ENCODE assay signal across 18 cellular contexts in the genomic region with DNA sequence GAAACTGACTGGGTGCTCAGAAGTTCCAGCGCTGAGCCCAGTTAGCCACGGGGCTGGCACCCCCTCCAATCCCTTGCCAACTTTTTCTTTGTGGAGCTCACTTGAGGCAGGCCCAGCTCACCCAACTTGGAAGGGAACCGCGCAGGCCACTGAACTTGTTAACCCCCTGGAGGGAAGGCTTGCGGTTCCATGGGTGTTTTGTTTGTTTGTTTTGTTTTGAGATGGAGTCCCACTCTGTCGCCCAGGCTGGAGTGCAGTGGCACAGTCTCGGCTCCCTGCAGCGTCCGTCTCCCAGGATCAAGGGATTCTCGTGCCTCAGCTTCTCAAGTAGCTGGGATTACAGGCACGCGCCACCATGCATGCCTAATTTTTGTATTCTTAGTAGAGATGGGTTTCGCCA. TPM values are rescaled to one million over a fixed set of nuclear protein-coding genes. Genes with fewer than 3 reads are reported as not detected.
DNase-seq lines count a peak whose midpoint lies in the region; ATAC-seq and TF ChIP-seq lines count a peak whose summit lies in the region.
"Had no signal": no experiment of that assay in that cellular context is flagged by ENCODE, and none has a peak within 500 bp of the region (broad histone marks: within the 10 kb centered on the region; RNA-seq: fewer than 3 reads in every experiment).

No MANE protein-coding gene starts in this region.

- H4K20me1 ChIP-seq in H9 (ENCODE audit: control insufficient read depth, insufficient read depth, insufficient read length): no peaks in the 10 kb centered on the region

- peaks cover 0 to 3% of the 10 kb centered on the region in 2 experiments; a peak in 2 of 5 replicates for H3K9me3 Mint-ChIP-seq in H9
- H3K9me3 Mint-ChIP-seq in brain: peaks cover 0 to 3% (median 0%) of the 10 kb centered on the region in 5 experiments
- no peaks in the 10 kb centered on the region for H3K9me3 Mint-ChIP-seq in activated CD8-positive, alpha-beta T cell treated with anti-CD3 and anti-CD28 coated beads, Interleukin-2, amount 10 ng/mL, durations not matched to agents 7 days and 5 days (ENCODE audit: insufficient read depth)

- no peak for TF ChIP-seq CTCF in H9 (conservative IDR thresholded peaks at IDR 0.05)
- no peak for TF ChIP-seq CTCF in brain (conservative IDR thresholded peaks at IDR 0.05)
- no peak for TF ChIP-seq CTCF in lung (IDR thresholded peaks at IDR 0.05; ENCODE audit: control extremely low read depth, extremely low read depth)
- no peak for TF ChIP-seq CTCF in testis (IDR thresholded peaks at IDR 0.05)

- no CpG with 5 or more reads among the region's 13 CpGs for WGBS in H9 (ENCODE audit: extremely low coverage, insufficient read length, low lambda C conversion rate)
- WGBS in lung, 2 donors: 75 to 80% methylated on average over 13 of the region's 13 CpGs
- 47 to 62% methylated on average over 12 to 13 of the region's 13 CpGs for WGBS in testis, 2 donors

- H3K36me3 ChIP-seq in lung (ENCODE audit: control insufficient read depth in 2 of 2, insufficient read depth in 2 of 2, low read length in 2 of 2) (no peaks in the 10 kb centered on the region), testis (ENCODE audit: low read depth, missing control alignments) (no peaks in the 10 kb centered on the region)
- H3K36me3 ChIP-seq: BLaER1 had no signal

- POLR2A ChIA-PET in activated CD8-positive, alpha-beta T cell treated with anti-CD3 and anti-CD28 coated beads, Interleukin-2, amount 10 ng/mL, durations not matched to agents 7 days and 5 days (lab: Charles Lee): interaction anchor here (0.8 kb wide), 1 partner anchor 10 kb away, joined by 3 read pairs; no protein-coding TSS in a partner anchor

- no peaks in the 10 kb centered on the region for H3K9me3 ChIP-seq in H9 (ENCODE audit: control insufficient read depth, low read depth, low read length)
- H3K9me3 ChIP-seq in lung (ENCODE audit: control insufficient read depth in 2 of 2, insufficient read depth in 1 of 2, low read length in 1 of 2): peaks cover 0 to 2% of the 10 kb centered on the region in 2 donors
- no peaks in the 10 kb centered on the region for H3K9me3 ChIP-seq in testis
- H3K9me3 ChIP-seq: BLaER1 had no signal

- H3K36me3 Mint-ChIP-seq in H9 (ENCODE audit: insufficient read depth in 1 of 3, low read depth in 3 of 3) (peaks cover 0 to 6% (median 0%) of the 10 kb centered on the region in 3 experiments; a peak in 2 of 7 replicates), brain (no peaks in the 10 kb centered on the region)
- no peaks in the 10 kb centered on the region for H3K36me3 Mint-ChIP-seq in activated CD8-positive, alpha-beta T cell treated with anti-CD3 and anti-CD28 coated beads, Interleukin-2, amount 10 ng/mL, durations not matched to agents 7 days and 5 days (ENCODE audit: low read depth)
- H3K36me3 Mint-ChIP-seq: CD4-positive, alpha-beta memory T cell had no signal

- intact Hi-C loops in testis (cut with DNase I; ENCODE audit: low total_unique reads): no loop called here

- H2BK20ac ChIP-seq in H9 (ENCODE audit: low read depth, low read length, poor library complexity, severe bottlenecking): no peak overlapping the region

- H3K4me1 ChIP-seq in H9 (ENCODE audit: insufficient read depth, low read length): no peaks in the 10 kb centered on the region
- H3K4me1 ChIP-seq in lung (ENCODE audit: control insufficient read depth in 2 of 2, insufficient read depth in 2 of 2, low read length in 2 of 2): peaks cover 0 to 6% of the 10 kb centered on the region in 2 donors
- H3K4me1 ChIP-seq in testis: peaks cover 8% of the 10 kb centered on the region

- H2BK5ac ChIP-seq in H9 (ENCODE audit: insufficient read length, low read length): no peak overlapping the region

- no peak overlapping the region for H3K18ac ChIP-seq in H9 (ENCODE audit: insufficient read length, low read depth, low read length)

- H3K27ac Mint-ChIP-seq in H9 (no peak overlapping the region), brain (no peak overlapping the region)
- no peak overlapping the region for H3K27ac Mint-ChIP-seq in activated CD8-positive, alpha-beta T cell treated with anti-CD3 and anti-CD28 coated beads, Interleukin-2, amount 10 ng/mL, durations not matched to agents 7 days and 5 days
- H3K27ac Mint-ChIP-seq: CD4-positive, alpha-beta memory T cell had no signal

- no peak for TF ChIP-seq POLR2A in testis (IDR thresholded peaks at IDR 0.05)

- H3K79me1 ChIP-seq in H9 (ENCODE audit: insufficient read depth, low read depth, low read length, poor library complexity, severe bottlenecking): no peaks in the 10 kb centered on the region

- no peak overlapping the region for H4K91ac ChIP-seq in H9 (ENCODE audit: insufficient read length, low read depth, low read length)

- H3K4ac ChIP-seq in H9 (ENCODE audit: low read depth, low read length): no peak overlapping the region

- no peak overlapping the region for H3K4me3 Mint-ChIP-seq in H9
- peak overlapping the region in 4 of 5 experiments; percentile 89 to 94 (median 93) for H3K4me3 Mint-ChIP-seq in brain
- H3K4me3 Mint-ChIP-seq in activated CD8-positive, alpha-beta T cell treated with anti-CD3 and anti-CD28 coated beads, Interleukin-2, amount 10 ng/mL, durations not matched to agents 7 days and 5 days: no peak overlapping the region

- H3K9ac ChIP-seq in H9 (ENCODE audit: extremely low read depth, insufficient read length, low read length): no peak overlapping the region
- H3K9ac ChIP-seq: BLaER1, GM23248 had no signal

- H3K4me3 ChIP-seq in lung (peak overlapping the region; percentile 6), testis (peak overlapping the region; percentile 66 to 83)
- H3K4me3 ChIP-seq: BLaER1, GM23248 had no signal

- peaks cover 23% of the 10 kb centered on the region; the same call in 1 of the 2 replicates for H3K27me3 ChIP-seq in H9 (ENCODE audit: insufficient read depth, low read length)
- H3K27me3 ChIP-seq in lung (ENCODE audit: control insufficient read depth, insufficient read depth): no peaks in the 10 kb centered on the region
- no peaks in the 10 kb centered on the region for H3K27me3 ChIP-seq in testis

- H2BK15ac ChIP-seq in H9 (ENCODE audit: low read depth, low read length): no peak overlapping the region

- DNase-seq in H9 (no peak), lung (ENCODE audit: low spot score) (no peak), testis (no peak), NCI-H128 (lab: John Stamatoyannopoulos, UW; ENCODE audit: unreplicated experiment) (no peak), globus pallidus (ENCODE audit: low spot score) (no peak)
- DNase-seq in activated CD8-positive, alpha-beta T cell treated with anti-CD3 and anti-CD28 coated beads, Interleukin-2, amount 10 ng/mL, durations not matched to agents 7 days and 5 days: no peak
- DNase-seq: CD4-positive, alpha-beta memory T cell; GF-D8; GM23248; KG1; MV-4-11; NCI-H187; NCI-H2107; NCI-H510A treated with DMSO at 0.1 percent for 48 hours; NCI-H774; RPMI8226 had no signal

- no peak overlapping the region for H2BK120ac ChIP-seq in H9 (ENCODE audit: low read depth, low read length, poor library complexity, severe bottlenecking)

- no peak for ATAC-seq in lung (ENCODE audit: insufficient read depth, low FRiP score)
- no peak for ATAC-seq in activated CD8-positive, alpha-beta T cell treated with anti-CD3 and anti-CD28 coated beads, Interleukin-2, amount 10 ng/mL, durations not matched to agents 7 days and 5 days

- no peak overlapping the region for H2BK12ac ChIP-seq in H9 (ENCODE audit: insufficient read length, low read depth, low read length)

- no peak overlapping the region for H3T11ph ChIP-seq in H9 (ENCODE audit: low read length)

- CTCF ChIA-PET in activated CD8-positive, alpha-beta T cell treated with anti-CD3 and anti-CD28 coated beads, Interleukin-2, amount 10 ng/mL, durations not matched to agents 7 days and 5 days (lab: Charles Lee): interaction anchor here (1.0 kb wide), 1 partner anchor 130 kb away, joined by 3 read pairs; no protein-coding TSS in a partner anchor

- H3K27me3 Mint-ChIP-seq in H9 (ENCODE audit: low read depth) (peaks cover 86% of the 10 kb centered on the region), brain (peaks cover 64% of the 10 kb centered on the region)
- H3K27me3 Mint-ChIP-seq in activated CD8-positive, alpha-beta T cell treated with anti-CD3 and anti-CD28 coated beads, Interleukin-2, amount 10 ng/mL, durations not matched to agents 7 days and 5 days (ENCODE audit: low read depth): peaks cover 51% of the 10 kb centered on the region

- peaks cover 9 to 30% of the 10 kb centered on the region in 2 experiments for H3K4me1 Mint-ChIP-seq in H9
- H3K4me1 Mint-ChIP-seq in brain: peaks cover 19% of the 10 kb centered on the region
- H3K4me1 Mint-ChIP-seq in activated CD8-positive, alpha-beta T cell treated with anti-CD3 and anti-CD28 coated beads, Interleukin-2, amount 10 ng/mL, durations not matched to agents 7 days and 5 days (ENCODE audit: low read depth): peaks cover 6% of the 10 kb centered on the region

- no peak overlapping the region for H2AFZ ChIP-seq in H9 (ENCODE audit: low read length)
- H2AFZ ChIP-seq: GM23248 had no signal

- H4K5ac ChIP-seq in H9 (ENCODE audit: insufficient read length, low read depth, low read length): no peak overlapping the region

- H3K27ac ChIP-seq in H9 (ENCODE audit: insufficient read length, low read depth, low read length) (no peak overlapping the region), lung (ENCODE audit: low read depth in 1 of 2, low read length in 1 of 2) (peak overlapping the region in 1 of 2 donors; percentile 99), testis (peak overlapping the region; percentile 80 to 89)
- H3K27ac ChIP-seq: BLaER1, GM23248 had no signal

- H3K23ac ChIP-seq in H9 (ENCODE audit: insufficient read length, low read depth, low read length): no peak overlapping the region

- H3K56ac ChIP-seq in H9 (ENCODE audit: insufficient read length, low read depth, low read length): no peak overlapping the region

- H3K4me2 ChIP-seq in H9 (ENCODE audit: insufficient read depth, insufficient read length, low read length): peak overlapping the region; percentile 52
- H3K4me2 ChIP-seq: BLaER1 had no signal

- H4K8ac ChIP-seq in H9 (replicated peaks; ENCODE audit: insufficient read length, low read depth, low read length): no peak overlapping the region

- peaks cover 23% of the 10 kb centered on the region for H3K23me2 ChIP-seq in H9 (ENCODE audit: insufficient read length, low read depth, low read length, poor library complexity, severe bottlenecking)

- H2AK5ac ChIP-seq in H9 (ENCODE audit: insufficient read length, low read length): no peak overlapping the region

- no peaks in the 10 kb centered on the region for H3K79me2 ChIP-seq in H9 (ENCODE audit: insufficient read depth, low read length)

- no peak overlapping the region for H3K14ac ChIP-seq in H9 (ENCODE audit: insufficient read depth, low read length)

RNA-seq across cellular contexts. Expression of a gene that starts 34.1 kb away (rescaled TPM):
- total RNA-seq in H9 (2021) (17.0 and 18.6 TPM in 2 replicates), lung (10 to 100 TPM; 10.7 to 18.7 TPM), testis (100 to 1,000 TPM; 375 to 444 TPM)
- polyA plus RNA-seq in brain (ENCODE audit: insufficient read depth, low read depth, low replicate concordance) (288 TPM), lung (10 to 100 TPM in 1 of 2 donors, 1 to 10 TPM in 1; 5.3 to 17.8 TPM), testis (ENCODE audit: insufficient read depth, low read depth, low replicate concordance) (142 TPM)
- not detected for total RNA-seq in activated CD8-positive, alpha-beta T cell treated with anti-CD3 and anti-CD28 coated beads, Interleukin-2, amount 10 ng/mL, durations not matched to agents 7 days and 5 days

RNA-seq across cellular contexts. Expression of a gene that starts 49.5 kb away (rescaled TPM):
- 55.6 and 56.2 TPM in 2 replicates for total RNA-seq in H9 (2021)
- polyA plus RNA-seq in brain (ENCODE audit: insufficient read depth, low read depth, low replicate concordance): 8.6 TPM
- total RNA-seq in lung: 10 to 100 TPM; 16.5 to 21.5 TPM
- 10 to 100 TPM; 10.6 to 14.8 TPM for polyA plus RNA-seq in lung
- total RNA-seq in testis: 10 to 100 TPM; 71.2 to 77.5 TPM
- 21.6 TPM for polyA plus RNA-seq in testis (ENCODE audit: insufficient read depth, low read depth, low replicate concordance)
- total RNA-seq in activated CD8-positive, alpha-beta T cell treated with anti-CD3 and anti-CD28 coated beads, Interleukin-2, amount 10 ng/mL, durations not matched to agents 7 days and 5 days: 10 to 100 TPM; 16.0 to 16.9 TPM

Comparison
In these comparisons a context has a peak if more than half of its experiments do, and no peak if none do; other contexts are left out.
1. H3K4me3 Mint-ChIP-seq: peak in brain (4 of 5); none in H9 (0 of 2) and activated CD8-positive, alpha-beta T cell treated with anti-CD3 and anti-CD28 coated beads, Interleukin-2, amount 10 ng/mL, durations not matched to agents 7 days and 5 days (single experiment).
2. RNA of a gene that starts 34.1 kb away (total RNA-seq): 375 to 444 TPM in testis; 10.7 to 18.7 TPM in lung, 17.0 to 18.6 TPM in H9 and not detected in activated CD8-positive, alpha-beta T cell treated with anti-CD3 and anti-CD28 coated beads, Interleukin-2, amount 10 ng/mL, durations not matched to agents 7 days and 5 days; every median in the first group is over 10 times any median in the second.